ENCODE assay signal across 1 cellular context in the genomic region with DNA sequence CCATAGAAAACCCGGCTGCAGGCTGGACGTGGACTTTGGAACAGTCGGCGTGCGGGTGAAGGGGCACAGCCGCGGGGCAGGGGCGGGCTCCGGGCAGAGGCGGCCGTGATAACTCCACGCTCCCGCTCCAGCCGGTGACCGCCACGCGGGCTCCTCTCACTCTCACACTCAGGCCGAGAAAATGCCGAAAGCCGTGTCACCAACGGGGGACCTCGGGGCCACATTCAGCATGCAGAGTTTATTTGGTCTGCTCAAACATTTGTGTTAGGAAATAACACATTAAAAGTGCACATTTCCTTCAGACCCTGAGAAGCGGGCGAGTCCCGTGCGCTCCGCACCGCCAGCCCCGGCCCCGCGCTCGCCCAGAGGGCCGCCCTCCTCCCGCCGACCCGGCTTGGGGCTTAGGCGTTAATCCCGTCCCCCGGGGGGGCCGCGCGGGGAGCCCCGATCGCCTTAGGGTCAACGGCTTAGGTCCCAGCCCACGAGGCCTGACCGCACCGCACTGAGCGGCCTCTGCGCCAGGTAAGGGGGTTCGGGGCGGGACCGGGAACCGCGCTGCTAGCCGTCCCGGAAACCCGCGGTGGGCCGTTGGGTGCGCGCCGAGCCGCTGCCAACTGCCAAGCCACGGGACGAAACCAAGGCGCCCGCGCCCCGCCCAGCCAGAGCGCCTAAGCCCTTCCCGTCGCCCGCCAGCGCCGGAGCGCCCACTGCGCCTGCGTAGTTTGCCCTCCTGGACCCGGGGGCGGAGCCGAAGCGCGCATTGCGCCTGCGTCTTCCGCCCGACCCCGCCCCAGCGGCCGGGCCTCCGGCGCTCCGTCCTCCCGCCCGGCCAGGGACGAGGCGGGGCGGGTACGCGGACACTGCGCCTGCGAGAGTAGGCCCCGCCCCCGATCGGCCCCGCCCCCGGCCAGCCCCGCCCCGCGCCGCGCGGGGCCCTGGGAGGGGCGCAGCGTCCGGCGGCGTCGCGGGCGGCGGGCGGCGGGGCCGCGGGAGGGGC.
TF ChIP-seq lines count a peak whose summit lies in the region.

A gene with protein sequence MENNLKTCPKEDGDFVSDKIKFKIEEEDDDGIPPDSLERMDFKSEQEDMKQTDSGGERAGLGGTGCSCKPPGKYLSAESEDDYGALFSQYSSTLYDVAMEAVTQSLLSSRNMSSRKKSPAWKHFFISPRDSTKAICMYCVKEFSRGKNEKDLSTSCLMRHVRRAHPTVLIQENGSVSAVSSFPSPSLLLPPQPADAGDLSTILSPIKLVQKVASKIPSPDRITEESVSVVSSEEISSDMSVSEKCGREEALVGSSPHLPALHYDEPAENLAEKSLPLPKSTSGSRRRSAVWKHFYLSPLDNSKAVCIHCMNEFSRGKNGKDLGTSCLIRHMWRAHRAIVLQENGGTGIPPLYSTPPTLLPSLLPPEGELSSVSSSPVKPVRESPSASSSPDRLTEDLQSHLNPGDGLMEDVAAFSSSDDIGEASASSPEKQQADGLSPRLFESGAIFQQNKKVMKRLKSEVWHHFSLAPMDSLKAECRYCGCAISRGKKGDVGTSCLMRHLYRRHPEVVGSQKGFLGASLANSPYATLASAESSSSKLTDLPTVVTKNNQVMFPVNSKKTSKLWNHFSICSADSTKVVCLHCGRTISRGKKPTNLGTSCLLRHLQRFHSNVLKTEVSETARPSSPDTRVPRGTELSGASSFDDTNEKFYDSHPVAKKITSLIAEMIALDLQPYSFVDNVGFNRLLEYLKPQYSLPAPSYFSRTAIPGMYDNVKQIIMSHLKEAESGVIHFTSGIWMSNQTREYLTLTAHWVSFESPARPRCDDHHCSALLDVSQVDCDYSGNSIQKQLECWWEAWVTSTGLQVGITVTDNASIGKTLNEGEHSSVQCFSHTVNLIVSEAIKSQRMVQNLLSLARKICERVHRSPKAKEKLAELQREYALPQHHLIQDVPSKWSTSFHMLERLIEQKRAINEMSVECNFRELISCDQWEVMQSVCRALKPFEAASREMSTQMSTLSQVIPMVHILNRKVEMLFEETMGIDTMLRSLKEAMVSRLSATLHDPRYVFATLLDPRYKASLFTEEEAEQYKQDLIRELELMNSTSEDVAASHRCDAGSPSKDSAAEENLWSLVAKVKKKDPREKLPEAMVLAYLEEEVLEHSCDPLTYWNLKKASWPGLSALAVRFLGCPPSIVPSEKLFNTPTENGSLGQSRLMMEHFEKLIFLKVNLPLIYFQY (plus strand): TSS at position 947 of the 997 bp plus-strand sequence. CDS start 29,819 bp downstream, outside the sequence.

TF ChIP-seq in HepG2, 621 proteins besides CTCF, POLR2A, EP300 and RAD21 (continued from another document and continues in another):
- TF ChIP-seq, protein P1, sequence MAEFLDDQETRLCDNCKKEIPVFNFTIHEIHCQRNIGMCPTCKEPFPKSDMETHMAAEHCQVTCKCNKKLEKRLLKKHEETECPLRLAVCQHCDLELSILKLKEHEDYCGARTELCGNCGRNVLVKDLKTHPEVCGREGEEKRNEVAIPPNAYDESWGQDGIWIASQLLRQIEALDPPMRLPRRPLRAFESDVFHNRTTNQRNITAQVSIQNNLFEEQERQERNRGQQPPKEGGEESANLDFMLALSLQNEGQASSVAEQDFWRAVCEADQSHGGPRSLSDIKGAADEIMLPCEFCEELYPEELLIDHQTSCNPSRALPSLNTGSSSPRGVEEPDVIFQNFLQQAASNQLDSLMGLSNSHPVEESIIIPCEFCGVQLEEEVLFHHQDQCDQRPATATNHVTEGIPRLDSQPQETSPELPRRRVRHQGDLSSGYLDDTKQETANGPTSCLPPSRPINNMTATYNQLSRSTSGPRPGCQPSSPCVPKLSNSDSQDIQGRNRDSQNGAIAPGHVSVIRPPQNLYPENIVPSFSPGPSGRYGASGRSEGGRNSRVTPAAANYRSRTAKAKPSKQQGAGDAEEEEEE (CRISPR knock-in tag; IDR thresholded peaks at IDR 0.05; ENCODE audit: borderline replicate concordance): no peak
- TF ChIP-seq, protein P2, sequence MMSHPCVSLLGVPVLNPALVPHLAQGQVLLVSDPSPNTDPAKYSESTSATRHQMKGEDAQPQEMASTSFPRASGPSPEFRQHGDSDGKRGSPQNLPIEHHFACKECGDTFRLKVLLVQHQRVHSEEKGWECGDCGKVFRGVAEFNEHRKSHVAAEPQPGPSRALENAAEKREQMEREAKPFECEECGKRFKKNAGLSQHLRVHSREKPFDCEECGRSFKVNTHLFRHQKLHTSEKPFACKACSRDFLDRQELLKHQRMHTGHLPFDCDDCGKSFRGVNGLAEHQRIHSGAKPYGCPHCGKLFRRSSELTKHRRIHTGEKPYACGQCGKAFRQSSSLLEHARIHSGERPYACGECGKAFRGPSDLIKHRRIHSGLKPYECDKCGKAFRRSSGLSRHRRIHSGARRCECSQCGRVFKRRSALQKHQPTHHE (CRISPR knock-in tag; IDR thresholded peaks at IDR 0.05; ENCODE audit: borderline replicate concordance): no peak
- TF ChIP-seq, protein P3, sequence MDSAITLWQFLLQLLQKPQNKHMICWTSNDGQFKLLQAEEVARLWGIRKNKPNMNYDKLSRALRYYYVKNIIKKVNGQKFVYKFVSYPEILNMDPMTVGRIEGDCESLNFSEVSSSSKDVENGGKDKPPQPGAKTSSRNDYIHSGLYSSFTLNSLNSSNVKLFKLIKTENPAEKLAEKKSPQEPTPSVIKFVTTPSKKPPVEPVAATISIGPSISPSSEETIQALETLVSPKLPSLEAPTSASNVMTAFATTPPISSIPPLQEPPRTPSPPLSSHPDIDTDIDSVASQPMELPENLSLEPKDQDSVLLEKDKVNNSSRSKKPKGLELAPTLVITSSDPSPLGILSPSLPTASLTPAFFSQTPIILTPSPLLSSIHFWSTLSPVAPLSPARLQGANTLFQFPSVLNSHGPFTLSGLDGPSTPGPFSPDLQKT (CRISPR knock-in tag; IDR thresholded peaks at IDR 0.05; ENCODE audit: borderline replicate concordance): no peak
- TF ChIP-seq ZNF878 (CRISPR knock-in tag; IDR thresholded peaks at IDR 0.05): no peak
- no peak for TF ChIP-seq PHF5A (CRISPR knock-in tag; IDR thresholded peaks at IDR 0.05; ENCODE audit: low read depth, unreplicated experiment)
- TF ChIP-seq, protein P4, sequence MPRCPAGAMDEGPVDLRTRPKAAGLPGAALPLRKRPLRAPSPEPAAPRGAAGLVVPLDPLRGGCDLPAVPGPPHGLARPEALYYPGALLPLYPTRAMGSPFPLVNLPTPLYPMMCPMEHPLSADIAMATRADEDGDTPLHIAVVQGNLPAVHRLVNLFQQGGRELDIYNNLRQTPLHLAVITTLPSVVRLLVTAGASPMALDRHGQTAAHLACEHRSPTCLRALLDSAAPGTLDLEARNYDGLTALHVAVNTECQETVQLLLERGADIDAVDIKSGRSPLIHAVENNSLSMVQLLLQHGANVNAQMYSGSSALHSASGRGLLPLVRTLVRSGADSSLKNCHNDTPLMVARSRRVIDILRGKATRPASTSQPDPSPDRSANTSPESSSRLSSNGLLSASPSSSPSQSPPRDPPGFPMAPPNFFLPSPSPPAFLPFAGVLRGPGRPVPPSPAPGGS (CRISPR knock-in tag; IDR thresholded peaks at IDR 0.05): peak; percentile 85
- TF ChIP-seq PAF1 (CRISPR knock-in tag; IDR thresholded peaks at IDR 0.05): no peak
- no peak for TF ChIP-seq NR1H2 (CRISPR knock-in tag; IDR thresholded peaks at IDR 0.05; ENCODE audit: borderline replicate concordance, low read depth)
- peak; percentile 77 for TF ChIP-seq ARNTL (CRISPR knock-in tag; IDR thresholded peaks at IDR 0.05)
- TF ChIP-seq STAG1 (CRISPR knock-in tag; IDR thresholded peaks at IDR 0.05): no peak
- TF ChIP-seq ZNF451 (CRISPR knock-in tag; IDR thresholded peaks at IDR 0.05): peak; percentile 70; the same call in 1 of the 2 replicates
- no peak for TF ChIP-seq ZSCAN12 (CRISPR knock-in tag; IDR thresholded peaks at IDR 0.05)
- TF ChIP-seq ZSCAN9 (CRISPR knock-in tag; IDR thresholded peaks at IDR 0.05; ENCODE audit: borderline replicate concordance): 0 out of 2 replicates have a peak, but pooled peaks have one; percentile 29
- TF ChIP-seq, protein P5, sequence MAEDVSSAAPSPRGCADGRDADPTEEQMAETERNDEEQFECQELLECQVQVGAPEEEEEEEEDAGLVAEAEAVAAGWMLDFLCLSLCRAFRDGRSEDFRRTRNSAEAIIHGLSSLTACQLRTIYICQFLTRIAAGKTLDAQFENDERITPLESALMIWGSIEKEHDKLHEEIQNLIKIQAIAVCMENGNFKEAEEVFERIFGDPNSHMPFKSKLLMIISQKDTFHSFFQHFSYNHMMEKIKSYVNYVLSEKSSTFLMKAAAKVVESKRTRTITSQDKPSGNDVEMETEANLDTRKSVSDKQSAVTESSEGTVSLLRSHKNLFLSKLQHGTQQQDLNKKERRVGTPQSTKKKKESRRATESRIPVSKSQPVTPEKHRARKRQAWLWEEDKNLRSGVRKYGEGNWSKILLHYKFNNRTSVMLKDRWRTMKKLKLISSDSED (CRISPR knock-in tag; IDR thresholded peaks at IDR 0.05): peak; percentile 74; the same call in 1 of the 2 replicates
- TF ChIP-seq, protein P6, sequence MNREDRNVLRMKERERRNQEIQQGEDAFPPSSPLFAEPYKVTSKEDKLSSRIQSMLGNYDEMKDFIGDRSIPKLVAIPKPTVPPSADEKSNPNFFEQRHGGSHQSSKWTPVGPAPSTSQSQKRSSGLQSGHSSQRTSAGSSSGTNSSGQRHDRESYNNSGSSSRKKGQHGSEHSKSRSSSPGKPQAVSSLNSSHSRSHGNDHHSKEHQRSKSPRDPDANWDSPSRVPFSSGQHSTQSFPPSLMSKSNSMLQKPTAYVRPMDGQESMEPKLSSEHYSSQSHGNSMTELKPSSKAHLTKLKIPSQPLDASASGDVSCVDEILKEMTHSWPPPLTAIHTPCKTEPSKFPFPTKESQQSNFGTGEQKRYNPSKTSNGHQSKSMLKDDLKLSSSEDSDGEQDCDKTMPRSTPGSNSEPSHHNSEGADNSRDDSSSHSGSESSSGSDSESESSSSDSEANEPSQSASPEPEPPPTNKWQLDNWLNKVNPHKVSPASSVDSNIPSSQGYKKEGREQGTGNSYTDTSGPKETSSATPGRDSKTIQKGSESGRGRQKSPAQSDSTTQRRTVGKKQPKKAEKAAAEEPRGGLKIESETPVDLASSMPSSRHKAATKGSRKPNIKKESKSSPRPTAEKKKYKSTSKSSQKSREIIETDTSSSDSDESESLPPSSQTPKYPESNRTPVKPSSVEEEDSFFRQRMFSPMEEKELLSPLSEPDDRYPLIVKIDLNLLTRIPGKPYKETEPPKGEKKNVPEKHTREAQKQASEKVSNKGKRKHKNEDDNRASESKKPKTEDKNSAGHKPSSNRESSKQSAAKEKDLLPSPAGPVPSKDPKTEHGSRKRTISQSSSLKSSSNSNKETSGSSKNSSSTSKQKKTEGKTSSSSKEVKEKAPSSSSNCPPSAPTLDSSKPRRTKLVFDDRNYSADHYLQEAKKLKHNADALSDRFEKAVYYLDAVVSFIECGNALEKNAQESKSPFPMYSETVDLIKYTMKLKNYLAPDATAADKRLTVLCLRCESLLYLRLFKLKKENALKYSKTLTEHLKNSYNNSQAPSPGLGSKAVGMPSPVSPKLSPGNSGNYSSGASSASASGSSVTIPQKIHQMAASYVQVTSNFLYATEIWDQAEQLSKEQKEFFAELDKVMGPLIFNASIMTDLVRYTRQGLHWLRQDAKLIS (CRISPR knock-in tag; IDR thresholded peaks at IDR 0.05): no peak
- TF ChIP-seq ZNF564 (CRISPR knock-in tag; IDR thresholded peaks at IDR 0.05): no peak
- TF ChIP-seq WIZ (CRISPR knock-in tag; IDR thresholded peaks at IDR 0.05): 0 out of 2 replicates have a peak, but pooled peaks have one; percentile 54
- TF ChIP-seq, protein P7, sequence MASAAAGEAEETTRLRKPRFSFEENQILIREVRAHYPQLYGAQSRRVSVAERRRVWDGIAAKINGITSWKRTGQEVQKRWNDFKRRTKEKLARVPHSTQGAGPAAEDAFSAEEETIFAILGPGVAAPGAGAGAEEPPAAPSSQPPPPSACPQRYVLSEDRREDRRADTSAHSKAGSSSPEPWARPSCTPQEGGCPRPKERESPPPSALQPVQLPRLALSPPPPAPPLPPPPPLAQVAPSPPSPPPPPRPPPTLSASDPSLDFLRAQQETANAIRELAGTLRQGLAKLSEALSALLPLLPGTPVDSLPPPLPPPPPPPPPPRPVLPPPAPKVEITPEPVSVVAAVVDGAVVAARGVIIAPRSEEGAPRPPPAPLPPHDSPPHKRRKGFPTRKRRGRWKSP (CRISPR knock-in tag; IDR thresholded peaks at IDR 0.05): peak; percentile 83
- TF ChIP-seq, protein P8, sequence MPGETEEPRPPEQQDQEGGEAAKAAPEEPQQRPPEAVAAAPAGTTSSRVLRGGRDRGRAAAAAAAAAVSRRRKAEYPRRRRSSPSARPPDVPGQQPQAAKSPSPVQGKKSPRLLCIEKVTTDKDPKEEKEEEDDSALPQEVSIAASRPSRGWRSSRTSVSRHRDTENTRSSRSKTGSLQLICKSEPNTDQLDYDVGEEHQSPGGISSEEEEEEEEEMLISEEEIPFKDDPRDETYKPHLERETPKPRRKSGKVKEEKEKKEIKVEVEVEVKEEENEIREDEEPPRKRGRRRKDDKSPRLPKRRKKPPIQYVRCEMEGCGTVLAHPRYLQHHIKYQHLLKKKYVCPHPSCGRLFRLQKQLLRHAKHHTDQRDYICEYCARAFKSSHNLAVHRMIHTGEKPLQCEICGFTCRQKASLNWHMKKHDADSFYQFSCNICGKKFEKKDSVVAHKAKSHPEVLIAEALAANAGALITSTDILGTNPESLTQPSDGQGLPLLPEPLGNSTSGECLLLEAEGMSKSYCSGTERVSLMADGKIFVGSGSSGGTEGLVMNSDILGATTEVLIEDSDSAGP (CRISPR knock-in tag; IDR thresholded peaks at IDR 0.05; ENCODE audit: borderline replicate concordance): peak; percentile 71
- TF ChIP-seq, protein P9, sequence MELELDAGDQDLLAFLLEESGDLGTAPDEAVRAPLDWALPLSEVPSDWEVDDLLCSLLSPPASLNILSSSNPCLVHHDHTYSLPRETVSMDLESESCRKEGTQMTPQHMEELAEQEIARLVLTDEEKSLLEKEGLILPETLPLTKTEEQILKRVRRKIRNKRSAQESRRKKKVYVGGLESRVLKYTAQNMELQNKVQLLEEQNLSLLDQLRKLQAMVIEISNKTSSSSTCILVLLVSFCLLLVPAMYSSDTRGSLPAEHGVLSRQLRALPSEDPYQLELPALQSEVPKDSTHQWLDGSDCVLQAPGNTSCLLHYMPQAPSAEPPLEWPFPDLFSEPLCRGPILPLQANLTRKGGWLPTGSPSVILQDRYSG (CRISPR knock-in tag; IDR thresholded peaks at IDR 0.05): 0 out of 2 replicates have a peak, but pooled peaks have one; percentile 54
- no peak for TF ChIP-seq GZF1 (CRISPR knock-in tag; IDR thresholded peaks at IDR 0.05)
- TF ChIP-seq MAFK (conservative IDR thresholded peaks at IDR 0.05 in 1 of 2, IDR thresholded peaks at IDR 0.05 in 1 of 2; ENCODE audit: low read length in 2 of 2): no peak
- TF ChIP-seq ZNF552 (CRISPR knock-in tag; IDR thresholded peaks at IDR 0.05; ENCODE audit: borderline replicate concordance): no peak
- TF ChIP-seq KMT2A (CRISPR knock-in tag; IDR thresholded peaks at IDR 0.05): 0 out of 2 replicates have a peak, but pooled peaks have one; percentile 19
- peak; percentile 91 for TF ChIP-seq PHF8 (CRISPR knock-in tag; IDR thresholded peaks at IDR 0.05)
- no peak; the same call in 1 of the 2 replicates for TF ChIP-seq ZNF724P (CRISPR knock-in tag; IDR thresholded peaks at IDR 0.05; ENCODE audit: borderline replicate concordance)
- peak; percentile 90 for TF ChIP-seq YEATS4 (CRISPR knock-in tag; IDR thresholded peaks at IDR 0.05; ENCODE audit: borderline replicate concordance)
- TF ChIP-seq HOXA9 (CRISPR knock-in tag; IDR thresholded peaks at IDR 0.05; ENCODE audit: borderline replicate concordance): no peak
